Comparison of ENCODE assay signal across 21 cellular contexts in the genomic region with DNA sequence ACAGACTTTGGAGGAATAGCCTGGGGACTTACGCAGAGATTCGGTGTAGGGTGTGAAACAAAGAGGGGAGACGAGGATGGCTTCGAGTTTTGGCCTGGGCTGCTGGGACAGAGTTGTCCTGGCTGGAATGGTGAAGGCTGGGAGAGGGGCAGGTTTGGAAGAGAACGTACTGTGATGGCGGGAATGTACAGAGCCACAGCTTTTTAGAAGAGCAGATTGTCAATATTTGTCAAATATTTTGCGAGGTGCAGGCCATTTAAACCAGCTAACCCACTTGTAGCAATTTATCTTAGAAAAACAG. TPM values are rescaled to one million over a fixed set of nuclear protein-coding genes. Genes with fewer than 3 reads are reported as not detected.
DNase-seq lines count a peak whose midpoint lies in the region; ATAC-seq and TF ChIP-seq lines count a peak whose summit lies in the region.
"Had no signal": no experiment of that assay in that cellular context is flagged by ENCODE, and none has a peak within 500 bp of the region (broad histone marks: within the 10 kb centered on the region; RNA-seq: fewer than 3 reads in every experiment).

No MANE protein-coding gene starts in this region.

- no peaks in the 10 kb centered on the region for H4K20me1 ChIP-seq in MM.1S (ENCODE audit: insufficient read depth, low read length)

- H3K4me1 Mint-ChIP-seq in activated naive CD8-positive, alpha-beta T cell treated with anti-CD3 and anti-CD28 coated beads for 36 hours = peaks cover 10% of the 10 kb centered on the region
- H3K4me1 Mint-ChIP-seq in activated naive CD8-positive, alpha-beta T cell treated with anti-CD3 and anti-CD28 coated beads, Interleukin-2, amount 50 U/mL, for 24 hours = peaks cover 16% of the 10 kb centered on the region
- peaks cover 19% of the 10 kb centered on the region for H3K4me1 Mint-ChIP-seq in brain
- H3K4me1 Mint-ChIP-seq in stimulated activated naive B cell treated with anti-CD40 and anti-IgM and Interleukin-4, amounts not matched to agents 10 μg/mL and 1 μg/mL and 100 μg/mL, for 72 hours = peaks cover 8 to 16% of the 10 kb centered on the region in 2 donors

- H3K27me3 ChIP-seq in MM.1S (replicated peaks; ENCODE audit: insufficient read depth, low read length) (no peaks in the 10 kb centered on the region), tibial nerve (peaks cover 0 to 10% of the 10 kb centered on the region in 2 donors)
- H3K27me3 ChIP-seq: colonic mucosa, right atrium auricular region had no signal

- no peaks in the 10 kb centered on the region for H3K36me3 Mint-ChIP-seq in activated naive CD8-positive, alpha-beta T cell treated with anti-CD3 and anti-CD28 coated beads for 36 hours
- H3K36me3 Mint-ChIP-seq in activated naive CD8-positive, alpha-beta T cell treated with anti-CD3 and anti-CD28 coated beads, Interleukin-2, amount 50 U/mL, for 24 hours (ENCODE audit: low read depth) = no peaks in the 10 kb centered on the region
- H3K36me3 Mint-ChIP-seq in brain = no peaks in the 10 kb centered on the region
- H3K36me3 Mint-ChIP-seq in stimulated activated naive B cell treated with anti-CD40 and anti-IgM and Interleukin-4, amounts not matched to agents 10 μg/mL and 1 μg/mL and 100 μg/mL, for 72 hours = peaks cover 0 to 2% of the 10 kb centered on the region in 2 donors
- H3K36me3 Mint-ChIP-seq: activated naive CD4-positive, alpha-beta T cell treated with anti-CD3 and anti-CD28 coated beads, Interleukin-2, amount 10 ng/mL, durations not matched to agents 7 days and 5 days had no signal

- no peak for TF ChIP-seq POLR2A in tibial nerve (IDR thresholded peaks at IDR 0.05)

- peak overlapping the region; percentile 1 for H3K27ac Mint-ChIP-seq in activated naive CD8-positive, alpha-beta T cell treated with anti-CD3 and anti-CD28 coated beads for 36 hours
- H3K27ac Mint-ChIP-seq in activated naive CD8-positive, alpha-beta T cell treated with anti-CD3 and anti-CD28 coated beads, Interleukin-2, amount 50 U/mL, for 24 hours = no peak overlapping the region
- no peak overlapping the region for H3K27ac Mint-ChIP-seq in brain
- H3K27ac Mint-ChIP-seq in stimulated activated naive B cell treated with anti-CD40 and anti-IgM and Interleukin-4, amounts not matched to agents 10 μg/mL and 1 μg/mL and 100 μg/mL, for 72 hours = peak overlapping the region; percentile 52
- H3K27ac Mint-ChIP-seq: activated naive CD4-positive, alpha-beta T cell treated with anti-CD3 and anti-CD28 coated beads, Interleukin-2, amount 10 ng/mL, durations not matched to agents 7 days and 5 days had no signal

- no peaks in the 10 kb centered on the region for H3F3A ChIP-seq in MM.1S (ENCODE audit: insufficient read depth, low read length)

- H3K9ac ChIP-seq in MM.1S (ENCODE audit: low read length) = no peak overlapping the region

- H3K79me2 ChIP-seq in MM.1S (ENCODE audit: low read length) = no peaks in the 10 kb centered on the region

- H3K9me3 ChIP-seq in MM.1S (replicated peaks; ENCODE audit: insufficient read depth, low read length) (no peaks in the 10 kb centered on the region), tibial nerve (peaks cover 0 to 8% (median 0%) of the 10 kb centered on the region in 4 donors)
- H3K9me3 ChIP-seq: colonic mucosa had no signal

- H3K36me3 ChIP-seq in MM.1S (replicated peaks; ENCODE audit: insufficient read depth, low read length) (no peaks in the 10 kb centered on the region), tibial nerve (no peaks in the 10 kb centered on the region)
- H3K36me3 ChIP-seq: colonic mucosa, heart right ventricle, right atrium auricular region had no signal

- TF ChIP-seq CTCF in MM.1S (IDR thresholded peaks at IDR 0.05; ENCODE audit: low read length) = no peak
- peak; percentile 6 to 29 for TF ChIP-seq CTCF in brain (conservative IDR thresholded peaks at IDR 0.05)
- TF ChIP-seq CTCF in tibial nerve (IDR thresholded peaks at IDR 0.05) = no peak

- WGBS in tibial nerve, 2 donors = 75% methylated on average over 7 of the region's 7 CpGs

- no peak for TF ChIP-seq EP300 in tibial nerve (IDR thresholded peaks at IDR 0.05)

- H3K9me2 ChIP-seq in MM.1S (replicated peaks; ENCODE audit: insufficient read depth, low read length) = no peaks in the 10 kb centered on the region

- peak overlapping the region; percentile 28; the same call in 1 of the 2 replicates for H3K4me2 ChIP-seq in MM.1S (ENCODE audit: low read depth, low read length)

- H3K4me3 ChIP-seq in MM.1S (ENCODE audit: low read length) (no peak overlapping the region), tibial nerve (no peak overlapping the region)
- H3K4me3 ChIP-seq: colonic mucosa, heart right ventricle, right atrium auricular region had no signal

- H3K27me3 Mint-ChIP-seq in activated naive CD8-positive, alpha-beta T cell treated with anti-CD3 and anti-CD28 coated beads for 36 hours = peaks cover 40% of the 10 kb centered on the region
- H3K27me3 Mint-ChIP-seq in activated naive CD8-positive, alpha-beta T cell treated with anti-CD3 and anti-CD28 coated beads, Interleukin-2, amount 50 U/mL, for 24 hours = peaks cover 41% of the 10 kb centered on the region
- peaks cover 11% of the 10 kb centered on the region for H3K27me3 Mint-ChIP-seq in brain
- peaks cover 20 to 43% of the 10 kb centered on the region in 2 donors for H3K27me3 Mint-ChIP-seq in stimulated activated naive B cell treated with anti-CD40 and anti-IgM and Interleukin-4, amounts not matched to agents 10 μg/mL and 1 μg/mL and 100 μg/mL, for 72 hours

- H3K4me3 Mint-ChIP-seq in activated naive CD8-positive, alpha-beta T cell treated with anti-CD3 and anti-CD28 coated beads for 36 hours = no peak overlapping the region
- no peak overlapping the region for H3K4me3 Mint-ChIP-seq in activated naive CD8-positive, alpha-beta T cell treated with anti-CD3 and anti-CD28 coated beads, Interleukin-2, amount 50 U/mL, for 24 hours
- H3K4me3 Mint-ChIP-seq in brain = peak overlapping the region in 1 of 5 experiments; percentile 10
- no peak overlapping the region for H3K4me3 Mint-ChIP-seq in stimulated activated naive B cell treated with anti-CD40 and anti-IgM and Interleukin-4, amounts not matched to agents 10 μg/mL and 1 μg/mL and 100 μg/mL, for 72 hours
- H3K4me3 Mint-ChIP-seq: activated naive CD4-positive, alpha-beta T cell treated with anti-CD3 and anti-CD28 coated beads, Interleukin-2, amount 10 ng/mL, durations not matched to agents 7 days and 5 days had no signal

- no peak for ATAC-seq in activated naive CD8-positive, alpha-beta T cell treated with anti-CD3 and anti-CD28 coated beads, Interleukin-2, amount 50 U/mL, for 24 hours
- ATAC-seq in stimulated activated naive B cell treated with anti-CD40 and anti-IgM and Interleukin-4, amounts not matched to agents 10 μg/mL and 1 μg/mL and 100 μg/mL, for 72 hours (replicated peaks) = no peak
- no peak for ATAC-seq in HG03159 (IDR thresholded peaks at IDR 0.05; ENCODE audit: unreplicated experiment)

- H3K4me1 ChIP-seq in MM.1S (ENCODE audit: low read length) (0 out of 2 replicates have a peak, but pooled peaks cover 5% of the 10 kb centered on the region), tibial nerve (peaks cover 0 to 5% (median 0%) of the 10 kb centered on the region in 4 donors)
- H3K4me1 ChIP-seq: colonic mucosa had no signal

- H3K27ac ChIP-seq in MM.1S (ENCODE audit: low read length) (no peak overlapping the region), tibial nerve (no peak overlapping the region)
- H3K27ac ChIP-seq: colonic mucosa, heart right ventricle, HL-60, right atrium auricular region had no signal

- H3K9me3 Mint-ChIP-seq in activated naive CD8-positive, alpha-beta T cell treated with anti-CD3 and anti-CD28 coated beads for 36 hours = no peaks in the 10 kb centered on the region
- H3K9me3 Mint-ChIP-seq in activated naive CD8-positive, alpha-beta T cell treated with anti-CD3 and anti-CD28 coated beads, Interleukin-2, amount 50 U/mL, for 24 hours = no peaks in the 10 kb centered on the region
- peaks cover 2 to 12% (median 6%) of the 10 kb centered on the region in 5 experiments for H3K9me3 Mint-ChIP-seq in brain
- H3K9me3 Mint-ChIP-seq in stimulated activated naive B cell treated with anti-CD40 and anti-IgM and Interleukin-4, amounts not matched to agents 10 μg/mL and 1 μg/mL and 100 μg/mL, for 72 hours = peaks cover 0 to 2% of the 10 kb centered on the region in 2 donors
- H3K9me3 Mint-ChIP-seq: activated naive CD4-positive, alpha-beta T cell treated with anti-CD3 and anti-CD28 coated beads, Interleukin-2, amount 10 ng/mL, durations not matched to agents 7 days and 5 days had no signal

- H2AFZ ChIP-seq in MM.1S (ENCODE audit: low read length) = no peak overlapping the region

- DNase-seq in activated naive CD8-positive, alpha-beta T cell treated with anti-CD3 and anti-CD28 coated beads for 36 hours = no peak
- DNase-seq in activated naive CD8-positive, alpha-beta T cell treated with anti-CD3 and anti-CD28 coated beads, Interleukin-2, amount 50 U/mL, for 24 hours = no peak
- no peak for DNase-seq in MM.1S
- DNase-seq in stimulated activated naive B cell treated with anti-CD40 and anti-IgM and Interleukin-4, amounts not matched to agents 10 μg/mL and 1 μg/mL and 100 μg/mL, for 72 hours = no peak
- no peak for DNase-seq in tibial nerve (ENCODE audit: low spot score in 2 of 2)
- DNase-seq in GOT3 (lab: John Stamatoyannopoulos, UW) = no peak
- DNase-seq: ACHN, COR-L47, DMS79 treated with DMSO at 0.1 percent for 48 hours, heart right ventricle, MV-4-11, NCI-H1436 treated with DMSO at 0.1 percent for 48 hours, NCI-H446 treated with DMSO at 0.1 percent for 48 hours, SHP77 treated with DMSO at 0.1 percent for 48 hours, SW 1271 had no signal

RNA-seq across cellular contexts. Expression of a gene that starts 14.4 kb away (rescaled TPM):
- total RNA-seq in activated naive CD8-positive, alpha-beta T cell treated with anti-CD3 and anti-CD28 coated beads for 36 hours = 10 to 100 TPM; 69.9 to 73.6 TPM
- 519 TPM for polyA plus RNA-seq in brain (ENCODE audit: insufficient read depth, low read depth, low replicate concordance)
- 100 to 1,000 TPM in 3 of 4 donors, 10 to 100 TPM in 1; 80.1 to 146 (median 128) TPM for total RNA-seq in tibial nerve

Comparison
In these comparisons a context has a peak if more than half of its experiments do, and no peak if none do; other contexts are left out.
1. H3K27ac Mint-ChIP-seq: peak in activated naive CD8-positive, alpha-beta T cell treated with anti-CD3 and anti-CD28 coated beads for 36 hours (single experiment) and stimulated activated naive B cell treated with anti-CD40 and anti-IgM and Interleukin-4, amounts not matched to agents 10 μg/mL and 1 μg/mL and 100 μg/mL, for 72 hours (single experiment); none in activated naive CD8-positive, alpha-beta T cell treated with anti-CD3 and anti-CD28 coated beads, Interleukin-2, amount 50 U/mL, for 24 hours (single experiment) and brain (0 of 5).
2. CTCF ChIP-seq: peak in brain (2 of 2); none in MM.1S (single experiment) and tibial nerve (0 of 5).